In the genomic region with DNA sequence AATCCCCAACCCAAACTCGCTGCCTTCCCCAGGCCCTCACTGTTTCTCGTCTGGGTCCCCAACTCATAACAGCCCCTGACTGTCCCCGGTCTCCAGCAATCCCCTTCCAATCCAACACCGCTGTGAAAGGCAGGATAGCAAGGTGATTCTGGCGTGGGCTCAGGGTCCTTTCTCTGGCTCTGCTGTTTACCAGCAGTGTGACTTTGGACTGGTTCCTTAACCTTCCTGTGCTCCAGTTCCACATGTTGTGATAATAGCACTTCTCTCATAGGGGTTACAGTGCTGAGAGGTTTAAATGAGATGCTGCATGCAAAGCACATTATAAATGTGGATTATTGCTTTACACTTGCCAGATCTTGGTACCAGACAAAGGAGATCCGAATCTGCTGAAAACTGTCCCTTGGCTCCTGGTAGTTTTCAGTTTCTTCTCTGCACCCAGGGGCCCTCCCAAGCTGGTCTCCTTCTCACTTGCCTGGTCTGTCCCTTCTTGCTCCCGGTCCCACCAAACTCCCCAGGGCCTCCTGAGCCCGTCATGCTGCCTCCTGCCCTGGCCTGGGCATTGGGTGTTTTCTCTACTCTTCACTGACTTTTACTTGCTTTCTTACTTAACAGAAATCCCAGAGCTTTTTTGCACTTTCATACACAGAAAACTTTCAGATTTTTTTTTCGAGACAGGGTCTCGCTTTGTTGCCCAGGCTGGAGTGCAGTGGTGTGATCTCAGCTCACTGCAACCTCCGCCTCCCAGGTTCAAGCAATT, we compare ENCODE assay signal across 1 cellular context.
TF ChIP-seq lines count a peak whose summit lies in the region.

No MANE protein-coding gene starts in this region.

TF ChIP-seq in SK-N-SH, 30 proteins besides CTCF, POLR2A, EP300 and RAD21:
- TF ChIP-seq SIN3A (IDR thresholded peaks at IDR 0.05; ENCODE audit: borderline replicate concordance, low read depth, low read length): no peak
- no peak for TF ChIP-seq POLR2AphosphoS5 (IDR thresholded peaks at IDR 0.05; ENCODE audit: low read depth, low read length)
- TF ChIP-seq MEF2A (IDR thresholded peaks at IDR 0.05; ENCODE audit: borderline replicate concordance, low read depth): no peak
- TF ChIP-seq IRF3 (IDR thresholded peaks at IDR 0.05; ENCODE audit: low read depth, low read length): no peak
- TF ChIP-seq RFX5 (IDR thresholded peaks at IDR 0.05; ENCODE audit: low read length): no peak
- no peak for TF ChIP-seq ELF1 (IDR thresholded peaks at IDR 0.05)
- TF ChIP-seq TAF1 (IDR thresholded peaks at IDR 0.05; ENCODE audit: borderline replicate concordance, low read depth, low read length): no peak
- TF ChIP-seq, protein P1, sequence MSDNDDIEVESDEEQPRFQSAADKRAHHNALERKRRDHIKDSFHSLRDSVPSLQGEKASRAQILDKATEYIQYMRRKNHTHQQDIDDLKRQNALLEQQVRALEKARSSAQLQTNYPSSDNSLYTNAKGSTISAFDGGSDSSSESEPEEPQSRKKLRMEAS (IDR thresholded peaks at IDR 0.05; ENCODE audit: low read depth): no peak
- TF ChIP-seq RXRA (IDR thresholded peaks at IDR 0.05; ENCODE audit: borderline replicate concordance, low read depth): no peak
- no peak for TF ChIP-seq GATA2 (CRISPR knock-in tag; IDR thresholded peaks at IDR 0.05)
- TF ChIP-seq FOSL2 (IDR thresholded peaks at IDR 0.05; ENCODE audit: borderline replicate concordance, low read depth): no peak
- TF ChIP-seq FOXJ3 (CRISPR knock-in tag; IDR thresholded peaks at IDR 0.05): no peak
